In genomic region chr1:191888996-191889622, GRCh38 we compare ENCODE assay signal across 13 cellular contexts.
DNase-seq lines count a peak whose midpoint lies in the region; ATAC-seq, FAIRE-seq and TF ChIP-seq lines count a peak whose summit lies in the region.
"Had no signal": no experiment of that assay in that cellular context is flagged by ENCODE, and none has a peak within 500 bp of the region (broad histone marks: within the 10 kb centered on the region; RNA-seq: fewer than 3 reads in every experiment).

No MANE protein-coding gene starts in this region.

- H3K9me1 ChIP-seq in endothelial cell of umbilical vein (replicated peaks; ENCODE audit: control insufficient read depth, extremely low read depth, insufficient read depth, low read length) = no peaks in the 10 kb centered on the region

- no peaks in the 10 kb centered on the region for H3K27me3 Mint-ChIP-seq in MCF 10A (ENCODE audit: insufficient read depth, unreplicated experiment)
- no peaks in the 10 kb centered on the region for H3K27me3 Mint-ChIP-seq in activated naive CD4-positive, alpha-beta T cell treated with anti-CD3 and anti-CD28 coated beads for 36 hours (ENCODE audit: low read depth)
- H3K27me3 Mint-ChIP-seq: T-helper 17 cell had no signal

- no TSS peak for BruUV-seq in MCF 10A (replicated peaks; lab: Mats Ljungman, UMichigan)
- BruUV-seq in mammary epithelial cell (replicated peaks; lab: Mats Ljungman, UMichigan) = no TSS peak
- no TSS peak for BruUV-seq in endothelial cell of umbilical vein (replicated peaks; lab: Mats Ljungman, UMichigan)

- POLR2A ChIA-PET in MCF 10A (lab: Yijun Ruan, JAX) (interaction anchor here (0.7 kb wide), 1 partner anchor 17 kb away, joined by 6 read pairs; no protein-coding TSS in a partner anchor), endothelial cell of umbilical vein (lab: Charles Lee) (no interaction called here)

- H3F3A ChIP-seq in smooth muscle cell (ENCODE audit: low read depth) = no peaks in the 10 kb centered on the region

- TF ChIP-seq POLR2A in endothelial cell of umbilical vein (IDR thresholded peaks at IDR 0.05; ENCODE audit: low read depth, low read length) = no peak

- no peak for TF ChIP-seq CTCF in MCF 10A (IDR thresholded peaks at IDR 0.05; ENCODE audit: unreplicated experiment)
- no peak for TF ChIP-seq CTCF in mammary epithelial cell (conservative IDR thresholded peaks at IDR 0.05 in 1 of 2, IDR thresholded peaks at IDR 0.05 in 1 of 2; ENCODE audit: extremely low read depth in 1 of 2, insufficient read depth in 1 of 2, low read depth in 1 of 2, low read length in 2 of 2)
- TF ChIP-seq CTCF in endothelial cell of umbilical vein (IDR thresholded peaks at IDR 0.05; ENCODE audit: extremely low read depth in 1 of 2, insufficient read depth in 1 of 2, low read depth in 1 of 2, low read length in 2 of 2) = no peak
- TF ChIP-seq CTCF in smooth muscle cell (IDR thresholded peaks at IDR 0.05; ENCODE audit: borderline replicate concordance, insufficient read depth, poor library complexity, severe bottlenecking) = no peak

- H2AFZ ChIP-seq in mammary epithelial cell (ENCODE audit: low read depth, low read length) (no peak overlapping the region), endothelial cell of umbilical vein (ENCODE audit: low read depth, low read length) (peak overlapping the region; percentile 30), smooth muscle cell (ENCODE audit: low read depth) (peak overlapping the region; percentile 35)

- H4K20me1 ChIP-seq in mammary epithelial cell (ENCODE audit: insufficient read depth, low read length) (no peaks in the 10 kb centered on the region), endothelial cell of umbilical vein (replicated peaks; ENCODE audit: control insufficient read depth, extremely low read depth, insufficient read depth, low read length) (no peaks in the 10 kb centered on the region), smooth muscle cell (ENCODE audit: low read depth) (no peaks in the 10 kb centered on the region)

- intact Hi-C loops in MCF 10A (cut with micrococcal nuclease) = no loop called here
- intact Hi-C loops in mammary epithelial cell (cut with micrococcal nuclease) = no loop called here
- intact Hi-C loops in endothelial cell of umbilical vein (cut with micrococcal nuclease) = no loop called here
- intact Hi-C loops in activated naive CD4-positive, alpha-beta T cell treated with anti-CD3 and anti-CD28 coated beads for 36 hours (cut with micrococcal nuclease) = no loop called here

- no peak for FAIRE-seq in endothelial cell of umbilical vein (lab: Jason Lieb, UNC)

- H3K4me3 Mint-ChIP-seq in MCF 10A (ENCODE audit: unreplicated experiment) = no peak overlapping the region
- no peak overlapping the region for H3K4me3 Mint-ChIP-seq in activated naive CD4-positive, alpha-beta T cell treated with anti-CD3 and anti-CD28 coated beads for 36 hours
- H3K4me3 Mint-ChIP-seq: T-helper 17 cell had no signal

- H3K79me2 ChIP-seq in mammary epithelial cell (ENCODE audit: insufficient read depth, low read length) (no peaks in the 10 kb centered on the region), endothelial cell of umbilical vein (ENCODE audit: control insufficient read depth, insufficient read depth, low read length) (no peaks in the 10 kb centered on the region), smooth muscle cell (ENCODE audit: low read depth) (no peaks in the 10 kb centered on the region)

- no peaks in the 10 kb centered on the region for H3K36me3 Mint-ChIP-seq in MCF 10A (ENCODE audit: insufficient read depth, unreplicated experiment)
- H3K36me3 Mint-ChIP-seq in activated naive CD4-positive, alpha-beta T cell treated with anti-CD3 and anti-CD28 coated beads for 36 hours (ENCODE audit: low read depth) = no peaks in the 10 kb centered on the region

- H3K27ac ChIP-seq in mammary epithelial cell (ENCODE audit: insufficient read depth, low read depth, low read length) (no peak overlapping the region), endothelial cell of umbilical vein (ENCODE audit: insufficient read depth, low read depth, low read length) (no peak overlapping the region), smooth muscle cell (ENCODE audit: low read depth) (no peak overlapping the region)
- H3K27ac ChIP-seq: heart left ventricle, psoas muscle had no signal

- in situ Hi-C loops in mammary epithelial cell (cut with MboI; ENCODE audit: low sequenced_read_pairs in 2 of 2) = no loop called here

- H3K4me1 ChIP-seq in mammary epithelial cell (ENCODE audit: insufficient read depth, low read length) = no peaks in the 10 kb centered on the region
- no peaks in the 10 kb centered on the region for H3K4me1 ChIP-seq in endothelial cell of umbilical vein (ENCODE audit: control insufficient read depth, extremely low read depth, insufficient read depth, low read length)
- H3K4me1 ChIP-seq in smooth muscle cell (ENCODE audit: low read depth) = no peaks in the 10 kb centered on the region
- H3K4me1 ChIP-seq: heart left ventricle, psoas muscle had no signal

- peaks cover 11% of the 10 kb centered on the region for H3K9me3 Mint-ChIP-seq in MCF 10A (ENCODE audit: unreplicated experiment)
- H3K9me3 Mint-ChIP-seq in activated naive CD4-positive, alpha-beta T cell treated with anti-CD3 and anti-CD28 coated beads for 36 hours = no peaks in the 10 kb centered on the region

- 42% methylated on average over 4 of the region's 4 CpGs for WGBS in mammary epithelial cell (ENCODE audit: low coverage, missing lambda C conversion rate)
- 35% methylated on average over 4 of the region's 4 CpGs for whole genome bisulfite sequencing in smooth muscle cell (ENCODE audit: low lambda C conversion rate)

- dilution Hi-C loops in mammary epithelial cell (cut with HindIII; ENCODE audit: low sequenced_read_pairs) (no loop called here), endothelial cell of umbilical vein (cut with MboI; ENCODE audit: extremely low pct_ligation_motif_present, low sequenced_read_pairs) (no loop called here)

- DNase-seq in MCF 10A (ENCODE audit: unreplicated experiment) (peak; percentile 45), mammary epithelial cell (no peak), NCI-H128 (lab: John Stamatoyannopoulos, UW; ENCODE audit: unreplicated experiment) (peak; percentile 37), endothelial cell of umbilical vein (ENCODE audit: low read depth, low spot score) (no peak), smooth muscle cell (lab: John Stamatoyannopoulos, UW; ENCODE audit: unreplicated experiment) (no peak), SHP77 treated with DMSO at 0.1 percent for 48 hours (lab: John Stamatoyannopoulos, UW) (no peak)
- DNase-seq in activated naive CD4-positive, alpha-beta T cell treated with anti-CD3 and anti-CD28 coated beads for 36 hours = no peak
- DNase-seq: activated CD8-positive, alpha-beta memory T cell treated with anti-CD3 and anti-CD28 coated beads for 24 hours; heart left ventricle; KG1; psoas muscle; T-helper 17 cell had no signal

- H3K4me3 ChIP-seq in mammary epithelial cell (replicated peaks in 1 of 3; ENCODE audit: insufficient read depth in 1 of 3, low read depth in 2 of 3, low read length in 3 of 3) (no peak overlapping the region), endothelial cell of umbilical vein (replicated peaks in 1 of 3; ENCODE audit: insufficient read depth in 1 of 3, low read depth in 1 of 3, low read length in 3 of 3) (no peak overlapping the region), smooth muscle cell (no peak overlapping the region)
- H3K4me3 ChIP-seq: heart left ventricle, psoas muscle had no signal

- H3K4me1 Mint-ChIP-seq in MCF 10A (ENCODE audit: insufficient read depth, unreplicated experiment) = peaks cover 6% of the 10 kb centered on the region
- H3K4me1 Mint-ChIP-seq in activated naive CD4-positive, alpha-beta T cell treated with anti-CD3 and anti-CD28 coated beads for 36 hours (ENCODE audit: low read depth) = no peaks in the 10 kb centered on the region
- H3K4me1 Mint-ChIP-seq: T-helper 17 cell had no signal

- H3K4me2 ChIP-seq in mammary epithelial cell (ENCODE audit: insufficient read depth, low read depth, low read length) (no peak overlapping the region), endothelial cell of umbilical vein (ENCODE audit: insufficient read depth, low read length) (no peak overlapping the region), smooth muscle cell (no peak overlapping the region)

- H3K9ac ChIP-seq in mammary epithelial cell (ENCODE audit: insufficient read depth, low read length) (no peak overlapping the region), endothelial cell of umbilical vein (replicated peaks; ENCODE audit: extremely low read depth, insufficient read depth, low read length) (no peak overlapping the region), smooth muscle cell (ENCODE audit: low read depth) (no peak overlapping the region)

- CTCF ChIA-PET in MCF 10A (lab: Yijun Ruan, JAX) (interaction anchor here (0.9 to 1.2 kb wide), 3 partner anchors 17 to 27 kb away, joined by 3 to 4 read pairs (median 3); no protein-coding TSS in a partner anchor), mammary epithelial cell (lab: Charles Lee; ENCODE audit: low non-redundant PET) (no interaction called here), endothelial cell of umbilical vein (lab: Charles Lee) (interaction anchor here (1.0 kb wide), 1 partner anchor 12 kb away, joined by 4 read pairs; no protein-coding TSS in a partner anchor)
- CTCF ChIA-PET in activated naive CD4-positive, alpha-beta T cell treated with anti-CD3 and anti-CD28 coated beads for 36 hours (lab: Charles Lee) = interaction anchor here (0.7 kb wide), 1 partner anchor 1094 kb away, joined by 3 read pairs; no protein-coding TSS in a partner anchor

- H3K36me3 ChIP-seq in mammary epithelial cell (ENCODE audit: insufficient read depth, low read length) (no peaks in the 10 kb centered on the region), endothelial cell of umbilical vein (ENCODE audit: control insufficient read depth in 2 of 2, extremely low read depth in 1 of 2, insufficient read depth in 2 of 2, low read length in 2 of 2) (no peaks in the 10 kb centered on the region), smooth muscle cell (ENCODE audit: low read depth) (no peaks in the 10 kb centered on the region)
- H3K36me3 ChIP-seq: heart left ventricle had no signal

- no peaks in the 10 kb centered on the region for H3K9me3 ChIP-seq in mammary epithelial cell (replicated peaks; ENCODE audit: insufficient read depth, low read length)
- no peaks in the 10 kb centered on the region for H3K9me3 ChIP-seq in endothelial cell of umbilical vein (replicated peaks; ENCODE audit: control insufficient read depth, insufficient read depth, low read length)
- H3K9me3 ChIP-seq in smooth muscle cell (replicated peaks; ENCODE audit: low read depth) = no peaks in the 10 kb centered on the region
- H3K9me3 ChIP-seq: heart left ventricle, psoas muscle had no signal

- H3K27ac Mint-ChIP-seq in MCF 10A (ENCODE audit: low read depth, unreplicated experiment) = no peak overlapping the region
- no peak overlapping the region for H3K27ac Mint-ChIP-seq in activated naive CD4-positive, alpha-beta T cell treated with anti-CD3 and anti-CD28 coated beads for 36 hours
- H3K27ac Mint-ChIP-seq: T-helper 17 cell had no signal

- no peaks in the 10 kb centered on the region for H3K27me3 ChIP-seq in mammary epithelial cell (ENCODE audit: insufficient read depth, low read length)
- H3K27me3 ChIP-seq in endothelial cell of umbilical vein (ENCODE audit: control insufficient read depth in 2 of 2, insufficient read depth in 2 of 2, low read length in 2 of 2) = no peaks in the 10 kb centered on the region
- no peaks in the 10 kb centered on the region for H3K27me3 ChIP-seq in smooth muscle cell (ENCODE audit: low read depth)
- H3K27me3 ChIP-seq: heart left ventricle had no signal

- ATAC-seq in HG03520 (IDR thresholded peaks at IDR 0.05; ENCODE audit: unreplicated experiment) = no peak
- ATAC-seq: psoas muscle, T-helper 17 cell had no signal

Comparison
In these comparisons a context has a peak if more than half of its experiments do, and no peak if none do; other contexts are left out.
1. DNase-seq: peak in MCF 10A (single experiment) and NCI-H128 (single experiment); none in mammary epithelial cell (single experiment), endothelial cell of umbilical vein (single experiment), smooth muscle cell (single experiment), SHP77 treated with DMSO at 0.1 percent for 48 hours (single experiment) and activated naive CD4-positive, alpha-beta T cell treated with anti-CD3 and anti-CD28 coated beads for 36 hours (single experiment).